Comparison of ENCODE assay signal across 1 cellular context in genomic region chr14:50116221-50116956, GRCh38.
A peak's percentile ranks its signal among the peaks of the same experiment; 100 is the strongest.
TF ChIP-seq lines count a peak whose summit lies in the region.

VCPKMT (minus strand) TSS chr14:50116572; CDS start chr14:50116552, 20 bp downstream.

TF ChIP-seq in HepG2, 621 proteins besides CTCF, POLR2A, EP300 and RAD21 (continued from another document and continues in another):
- TF ChIP-seq HOMEZ (CRISPR knock-in tag; IDR thresholded peaks at IDR 0.05; ENCODE audit: low read depth) (peak; percentile 82), CBX5 (CRISPR knock-in tag; IDR thresholded peaks at IDR 0.05; ENCODE audit: borderline replicate concordance) (peak; percentile 93), ZNF773 (CRISPR knock-in tag; IDR thresholded peaks at IDR 0.05; ENCODE audit: borderline replicate concordance) (no peak), NR2F6 (IDR thresholded peaks at IDR 0.05) (no peak), NR2F6 (CRISPR knock-in tag; IDR thresholded peaks at IDR 0.05) (peak; percentile 38; the same call in 1 of the 2 replicates), ZNF362 (CRISPR knock-in tag; IDR thresholded peaks at IDR 0.05; ENCODE audit: borderline replicate concordance) (no peak), ZNF143 (CRISPR knock-in tag; IDR thresholded peaks at IDR 0.05) (no peak), HOXA9 (CRISPR knock-in tag; IDR thresholded peaks at IDR 0.05; ENCODE audit: borderline replicate concordance) (no peak), ZNF282 (IDR thresholded peaks at IDR 0.05; ENCODE audit: partially characterized antibody) (no peak), ZNF556 (CRISPR knock-in tag; IDR thresholded peaks at IDR 0.05; ENCODE audit: borderline replicate concordance) (no peak; the same call in 1 of the 2 replicates), ZSCAN25 (CRISPR knock-in tag; IDR thresholded peaks at IDR 0.05) (0 out of 2 replicates have a peak, but pooled peaks have one; percentile 62), REL (CRISPR knock-in tag; conservative IDR thresholded peaks at IDR 0.05) (peak; percentile 68; the same call in 1 of the 2 replicates), ZFY (CRISPR knock-in tag; IDR thresholded peaks at IDR 0.05) (peak; percentile 58; the same call in 1 of the 2 replicates), ZNF737 (CRISPR knock-in tag; IDR thresholded peaks at IDR 0.05; ENCODE audit: borderline replicate concordance) (no peak), KDM4B (CRISPR knock-in tag; IDR thresholded peaks at IDR 0.05) (no peak), ZNF431 (CRISPR knock-in tag; IDR thresholded peaks at IDR 0.05; ENCODE audit: borderline replicate concordance, low read depth) (no peak), SALL2 (CRISPR knock-in tag; IDR thresholded peaks at IDR 0.05) (peak; percentile 73; the same call in 1 of the 2 replicates), ZNF720 (CRISPR knock-in tag; IDR thresholded peaks at IDR 0.05) (no peak), TRIM24 (CRISPR knock-in tag; IDR thresholded peaks at IDR 0.05) (no peak), SCMH1 (CRISPR knock-in tag; IDR thresholded peaks at IDR 0.05; ENCODE audit: borderline replicate concordance) (no peak), TBL1XR1 (IDR thresholded peaks at IDR 0.05; ENCODE audit: borderline replicate concordance, low read length, partially characterized antibody) (no peak), HMG20A (CRISPR knock-in tag; IDR thresholded peaks at IDR 0.05; ENCODE audit: borderline replicate concordance) (no peak), KAT8 (CRISPR knock-in tag; IDR thresholded peaks at IDR 0.05) (peak; percentile 97), ZNF407 (CRISPR knock-in tag; IDR thresholded peaks at IDR 0.05; ENCODE audit: not compliant biosample characterization) (peak; percentile 73), JARID2 (CRISPR knock-in tag; IDR thresholded peaks at IDR 0.05; ENCODE audit: insufficient replicate concordance) (no peak), ZNF232 (CRISPR knock-in tag; IDR thresholded peaks at IDR 0.05; ENCODE audit: borderline replicate concordance) (no peak; the same call in none of the 2 replicates), ELF4 (CRISPR knock-in tag; IDR thresholded peaks at IDR 0.05; ENCODE audit: borderline replicate concordance) (no peak), PREB (CRISPR knock-in tag; IDR thresholded peaks at IDR 0.05) (no peak), ZNF580 (CRISPR knock-in tag; IDR thresholded peaks at IDR 0.05; ENCODE audit: borderline replicate concordance, low read depth) (peak; percentile 85; the same call in 1 of the 2 replicates), PCBP2 (optimal IDR thresholded peaks at IDR 0.05; ENCODE audit: low read depth, low read length, poor library complexity, severe bottlenecking) (no peak), TAF1 (CRISPR knock-in tag; IDR thresholded peaks at IDR 0.05) (peak; percentile 97), ZNF484 (CRISPR knock-in tag; IDR thresholded peaks at IDR 0.05; ENCODE audit: borderline replicate concordance, low read depth) (no peak), SP4 (CRISPR knock-in tag; IDR thresholded peaks at IDR 0.05) (peak; percentile 98), AHR (CRISPR knock-in tag; IDR thresholded peaks at IDR 0.05) (no peak), ZNF576 (CRISPR knock-in tag; IDR thresholded peaks at IDR 0.05) (peak; percentile 9; the same call in 1 of the 2 replicates), HOXD1 (CRISPR knock-in tag; IDR thresholded peaks at IDR 0.05) (0 out of 2 replicates have a peak, but pooled peaks have one; percentile 37), ZNF30 (CRISPR knock-in tag; IDR thresholded peaks at IDR 0.05) (no peak), NR3C1 (CRISPR knock-in tag; IDR thresholded peaks at IDR 0.05) (no peak), ZNF501 (CRISPR knock-in tag; IDR thresholded peaks at IDR 0.05) (peak; percentile 85), SNAPC2 (CRISPR knock-in tag; IDR thresholded peaks at IDR 0.05) (no peak), NR0B2 (CRISPR knock-in tag; IDR thresholded peaks at IDR 0.05) (no peak), ZNF678 (CRISPR knock-in tag; IDR thresholded peaks at IDR 0.05) (no peak), SRF (IDR thresholded peaks at IDR 0.05; ENCODE audit: low read depth, low read length) (no peak), ONECUT2 (CRISPR knock-in tag; IDR thresholded peaks at IDR 0.05) (0 out of 2 replicates have a peak, but pooled peaks have one; percentile 11), TERF1 (CRISPR knock-in tag; IDR thresholded peaks at IDR 0.05) (no peak), NFAT5 (CRISPR knock-in tag; IDR thresholded peaks at IDR 0.05) (peak; percentile 78; the same call in 1 of the 2 replicates), CEBPB (IDR thresholded peaks at IDR 0.05; ENCODE audit: borderline replicate concordance, low read depth, low read length) (no peak)
